1 cellular context compared by ENCODE assay signal in the genomic region with DNA sequence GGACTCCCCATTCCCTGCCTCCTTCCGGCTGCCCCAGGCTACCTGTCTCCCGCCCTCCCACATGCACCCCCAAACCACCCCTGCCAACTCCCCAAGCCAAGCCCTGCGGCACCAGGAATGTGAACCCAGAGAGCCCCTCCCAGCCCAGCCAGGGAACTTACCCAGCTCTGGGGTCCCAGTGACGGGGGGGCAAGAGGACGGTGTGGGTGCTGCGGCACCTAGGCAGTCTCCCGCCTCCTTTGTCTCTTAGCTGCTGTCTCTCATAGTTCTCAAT.
TF ChIP-seq lines count a peak whose summit lies in the region.

No MANE protein-coding gene starts in this region.

TF ChIP-seq in liver, 16 proteins besides CTCF, POLR2A, EP300 and RAD21 (continued from another document):
- no peak for TF ChIP-seq REST (IDR thresholded peaks at IDR 0.05)
- no peak for TF ChIP-seq RXRA (IDR thresholded peaks at IDR 0.05)
